23 cellular contexts compared by ENCODE assay signal in genomic region chr11:32148824-32149223, GRCh38.
"Had no signal": no experiment of that assay in that cellular context is flagged by ENCODE, and none has a peak within 500 bp of the region (broad histone marks: within the 10 kb centered on the region; RNA-seq: fewer than 3 reads in every experiment).

No MANE protein-coding gene starts in this region.

- H3K4me1 ChIP-seq: adrenal gland, tibial nerve, vagina had no signal

- H3K27ac ChIP-seq: adrenal gland, cardiac muscle cell, heart right ventricle, tibial nerve, vagina had no signal

- DNase-seq: activated B cell treated with CpG ODN at 0.5 μM for 24 hours; activated CD4-positive, alpha-beta T cell treated with anti-CD3 and anti-CD28 coated beads, Interleukin-2, amount 10 ng/mL, durations not matched to agents 24 days and 14 days; activated CD8-positive, alpha-beta memory T cell treated with anti-CD3 and anti-CD28 coated beads, Interleukin-2, amount 50 U/mL, for 4 hours; activated CD8-positive, alpha-beta T cell treated with anti-CD3 and anti-CD28 coated beads, Interleukin-2, amount 10 ng/mL, durations not matched to agents 7 days and 5 days; activated effector memory CD4-positive, alpha-beta T cell treated with anti-CD3 and anti-CD28 coated beads, Interleukin-2, amount 50 U/mL, for 16 hours; activated T-cell treated with anti-CD3 and anti-CD28 coated beads, Interleukin-2, amount 50 U/mL, for 48 hours; adrenal gland; foreskin melanocyte; heart right ventricle; mammary epithelial cell; naive thymus-derived CD4-positive, alpha-beta T cell; retina; stimulated activated CD4-positive, alpha-beta T cell treated with anti-CD3 and anti-CD28 coated beads, Interleukin-15, amount 100 ng/mL, for 24 hours; stimulated activated CD4-positive, alpha-beta T cell treated with anti-CD3 and anti-CD28 coated beads, Interleukin-4, amount 100 ng/mL, for 1 hour; stimulated activated naive B cell treated with anti-CD40 and anti-IgM and Interleukin-4, amounts not matched to agents 10 μg/mL and 1 μg/mL and 100 μg/mL, for 72 hours; substantia nigra had no signal

- H3K9me3 ChIP-seq: adrenal gland, heart right ventricle, tibial nerve, vagina had no signal

- H3K36me3 ChIP-seq: adrenal gland, cardiac muscle cell, heart right ventricle, tibial nerve, vagina had no signal

- H3K27me3 ChIP-seq: adrenal gland, cardiac muscle cell, vagina had no signal

- ATAC-seq: activated CD8-positive, alpha-beta T cell treated with anti-CD3 and anti-CD28 coated beads, Interleukin-2, amount 10 ng/mL, durations not matched to agents 7 days and 5 days; heart right ventricle; left lobe of liver; naive thymus-derived CD4-positive, alpha-beta T cell; stimulated activated naive B cell treated with anti-CD40 and anti-IgM and Interleukin-4, amounts not matched to agents 10 μg/mL and 1 μg/mL and 100 μg/mL, for 72 hours had no signal

- H3K4me3 ChIP-seq: adrenal gland, cardiac muscle cell, heart right ventricle, tibial nerve, vagina had no signal

- FAIRE-seq: colon, endometrium, TTC549 had no signal
